Comparison of ENCODE assay signal across 31 cellular contexts in the genomic region with DNA sequence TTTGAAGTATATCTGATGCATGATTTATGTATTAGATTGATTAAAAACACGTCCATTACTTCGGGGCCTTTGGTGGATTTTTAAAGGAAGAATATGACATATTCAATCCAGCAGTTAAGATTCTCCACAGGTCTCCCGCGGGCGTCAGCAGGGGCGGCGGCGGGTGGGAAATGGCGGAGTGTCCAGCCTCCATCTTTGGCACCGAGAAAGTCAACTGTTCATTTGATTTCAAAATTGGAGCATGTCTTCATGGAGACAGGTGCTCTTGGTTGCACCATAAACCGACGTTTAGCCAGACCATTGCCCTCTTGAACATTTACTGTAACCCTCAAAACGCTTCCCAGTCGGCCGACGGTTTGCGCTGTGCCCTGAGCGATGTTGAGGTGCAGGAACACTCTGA. TPM values are rescaled to one million over a fixed set of nuclear protein-coding genes. Genes with fewer than 3 reads are reported as not detected.
"Had no signal": no experiment of that assay in that cellular context is flagged by ENCODE, and none has a peak within 500 bp of the region (broad histone marks: within the 10 kb centered on the region; RNA-seq: fewer than 3 reads in every experiment).

No MANE protein-coding gene starts in this region.

- H3K27ac ChIP-seq: colonic mucosa, coronary artery, dorsolateral prefrontal cortex, epithelial cell of prostate, esophagus squamous epithelium, foreskin keratinocyte, gastrocnemius medialis, gastroesophageal sphincter, heart left ventricle, heart right ventricle had no signal

- H3K9me3 ChIP-seq: colonic mucosa, esophagus squamous epithelium, gastrocnemius medialis, gastroesophageal sphincter, heart left ventricle, heart right ventricle had no signal

- DNase-seq: colonic mucosa; cortex of kidney; dorsolateral prefrontal cortex; effector CD4-positive, alpha-beta T cell; effector CD8-positive, alpha-beta T cell; effector memory CD4-positive, alpha-beta T cell; effector memory CD8-positive, alpha-beta T cell; endodermal cell; erythroblast; esophagus squamous epithelium; foreskin fibroblast; foreskin keratinocyte; foreskin melanocyte; gastrocnemius medialis; glutamatergic neuron; head of caudate nucleus; heart left ventricle; heart right ventricle had no signal

- H3K4me3 ChIP-seq: colonic mucosa, coronary artery, dorsolateral prefrontal cortex, esophagus squamous epithelium, gastrocnemius medialis, gastroesophageal sphincter, heart left ventricle, heart right ventricle had no signal

- H3K27me3 ChIP-seq: colonic mucosa, dorsolateral prefrontal cortex, esophagus squamous epithelium, foreskin keratinocyte, gastrocnemius medialis, gastroesophageal sphincter, heart left ventricle, heart right ventricle had no signal

- H3K27me3 Mint-ChIP-seq: dendritic cell treated with granulocyte-macrophage colony-stimulating factor and Interleukin-4, amounts not matched to agents 40 ng/mL and 50 ng/mL, for 4 days had no signal

- H3K4me3 Mint-ChIP-seq: dendritic cell treated with granulocyte-macrophage colony-stimulating factor and Interleukin-4, amounts not matched to agents 40 ng/mL and 50 ng/mL, for 4 days; effector memory CD8-positive, alpha-beta T cell; endodermal cell had no signal

- H3K4me1 ChIP-seq: colonic mucosa, esophagus squamous epithelium, gastrocnemius medialis, heart left ventricle, heart right ventricle had no signal

- H3K27ac Mint-ChIP-seq: dendritic cell treated with granulocyte-macrophage colony-stimulating factor and Interleukin-4, amounts not matched to agents 40 ng/mL and 50 ng/mL, for 4 days; effector memory CD8-positive, alpha-beta T cell; endodermal cell had no signal

- H3K36me3 ChIP-seq: colonic mucosa, esophagus squamous epithelium, gastrocnemius medialis, gastroesophageal sphincter, heart left ventricle, heart right ventricle had no signal

- ATAC-seq: effector memory CD8-positive, alpha-beta T cell; esophagus mucosa; foreskin keratinocyte; gastrocnemius medialis; gastroesophageal sphincter; heart left ventricle; heart right ventricle had no signal

RNA-seq across cellular contexts. Expression of a gene that starts 7.2 kb away (rescaled TPM):
- total RNA-seq: chondrocyte, colonic mucosa, dermis microvascular lymphatic vessel endothelial cell, endothelial cell of umbilical vein, epithelial cell of proximal tubule, fibroblast of lung, fibroblast of villous mesenchyme, foreskin keratinocyte, frontal cortex, gastrocnemius medialis, glomerular endothelial cell had no signal
- polyA plus RNA-seq: endothelial cell of umbilical vein, fibroblast of lung, foreskin keratinocyte, heart right ventricle had no signal
